Comparison of ENCODE assay signal across 15 cellular contexts in the genomic region with DNA sequence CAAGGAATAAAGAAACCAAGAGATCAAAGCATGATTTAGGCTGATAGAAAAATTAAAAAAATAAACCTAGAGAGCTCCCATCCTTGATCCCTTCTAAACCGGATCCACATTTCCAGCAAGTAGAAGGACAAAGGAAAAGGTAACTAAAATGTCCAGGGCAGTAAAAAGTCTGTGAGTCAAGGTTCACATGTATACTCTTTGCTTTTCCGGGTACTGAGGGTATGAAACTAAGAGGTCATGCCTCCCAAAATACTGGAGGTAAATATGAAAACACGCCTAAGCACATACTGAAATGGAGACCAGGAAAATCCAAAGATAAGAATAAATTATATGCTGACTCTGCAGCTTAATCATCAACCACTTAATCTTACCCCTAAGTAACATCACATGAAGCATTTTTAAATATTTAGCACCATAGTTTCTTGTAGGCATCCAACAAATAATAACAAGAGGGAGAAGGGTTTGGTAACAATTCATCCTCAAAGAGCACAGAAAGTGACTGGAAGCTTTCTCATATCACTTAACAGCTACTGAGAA. TPM values are rescaled to one million over a fixed set of nuclear protein-coding genes. Genes with fewer than 3 reads are reported as not detected.
A peak's percentile ranks its signal among the peaks of the same experiment; 100 is the strongest.
DNase-seq lines count a peak whose midpoint lies in the region; ATAC-seq, FAIRE-seq and TF ChIP-seq lines count a peak whose summit lies in the region.
"Had no signal": no experiment of that assay in that cellular context is flagged by ENCODE, and none has a peak within 500 bp of the region (broad histone marks: within the 10 kb centered on the region; RNA-seq: fewer than 3 reads in every experiment).

No MANE protein-coding gene starts in this region.

- no peaks in the 10 kb centered on the region for H3K9me3 Mint-ChIP-seq in WTC11
- H3K9me3 Mint-ChIP-seq: CD4-positive, alpha-beta T cell had no signal

- no peaks in the 10 kb centered on the region for H3K27me3 ChIP-seq in spleen (replicated peaks in 1 of 7)

- TF ChIP-seq EP300 in A549 (IDR thresholded peaks at IDR 0.05) = no peak

- intact Hi-C loops in spleen (cut with DNase I; ENCODE audit: low total_unique reads) = no loop called here

- H3K4me2 ChIP-seq in A549 = no peak overlapping the region

- no peak for TF ChIP-seq CTCF in A549 (IDR thresholded peaks at IDR 0.05)
- no peak for TF ChIP-seq CTCF in WTC11 (IDR thresholded peaks at IDR 0.05)
- no peak for TF ChIP-seq CTCF in spleen (IDR thresholded peaks at IDR 0.05 in 8 of 11, conservative IDR thresholded peaks at IDR 0.05 in 3 of 11)

- 0 out of 2 replicates have a peak overlapping the region, but pooled peaks have one; percentile 12 for H3K27ac Mint-ChIP-seq in WTC11
- H3K27ac Mint-ChIP-seq: CD4-positive, alpha-beta T cell had no signal

- H3K9me3 ChIP-seq in A549 (no peaks in the 10 kb centered on the region), spleen (no peaks in the 10 kb centered on the region)

- peaks cover 46% of the 10 kb centered on the region for H3K4me1 Mint-ChIP-seq in WTC11

- 74% methylated on average over 3 of the region's 3 CpGs for WGBS in A549 (ENCODE audit: missing lambda C conversion rate)
- WGBS in spleen, 5 donors = 73 to 84% (median 81%) methylated on average over 3 of the region's 3 CpGs

- H3K27ac ChIP-seq in A549 (no peak overlapping the region), spleen (peak overlapping the region in 6 of 8 donors; percentile 21 to 65 (median 49))

- TF ChIP-seq POLR2A in A549 (IDR thresholded peaks at IDR 0.05; ENCODE audit: low read length) (no peak), spleen (IDR thresholded peaks at IDR 0.05) (no peak)

- H3K4me3 ChIP-seq in A549 (no peak overlapping the region), spleen (no peak overlapping the region)

- H3K36me3 ChIP-seq in spleen = peaks cover 0 to 5% (median 0%) of the 10 kb centered on the region in 6 donors

- TF ChIP-seq RAD21 in A549 (conservative IDR thresholded peaks at IDR 0.05 in 1 of 2, IDR thresholded peaks at IDR 0.05 in 1 of 2) = no peak

- POLR2A ChIA-PET in A549 (lab: Yijun Ruan, JAX) = no interaction called here
- POLR2A ChIA-PET in WTC11 (lab: Charles Lee) = no interaction called here

- no peaks in the 10 kb centered on the region for H3K4me1 ChIP-seq in A549
- peaks cover 0 to 60% (median 26%) of the 10 kb centered on the region in 6 donors for H3K4me1 ChIP-seq in spleen

- no peak for FAIRE-seq in A549 (lab: Jason Lieb, UNC)
- FAIRE-seq: D721Med, H1 had no signal

- ATAC-seq in A549 = no peak
- ATAC-seq in WTC11 = no peak
- ATAC-seq in left lobe of liver = peak; percentile 52
- ATAC-seq in HG02571 (IDR thresholded peaks at IDR 0.05; ENCODE audit: unreplicated experiment) = no peak

- peaks cover 4% of the 10 kb centered on the region; the same call in 1 of the 2 replicates for H3K36me3 Mint-ChIP-seq in WTC11

- CTCF ChIA-PET in A549 (lab: Yijun Ruan, JAX) = interaction anchor here (1.2 kb wide), 1 partner anchor 65 kb away, joined by 3 read pairs; no protein-coding TSS in a partner anchor
- CTCF ChIA-PET in WTC11 (lab: Charles Lee) = interaction anchor here (0.5 to 1.1 kb wide), 5 partner anchors 16 to 83 kb away, joined by 3 to 4 read pairs (median 3); no protein-coding TSS in a partner anchor

- H3K27me3 Mint-ChIP-seq in WTC11 (ENCODE audit: low read depth) = no peaks in the 10 kb centered on the region
- H3K27me3 Mint-ChIP-seq: CD4-positive, alpha-beta T cell had no signal

- DNase-seq in A549 (ENCODE audit: low read depth in 1 of 2, low spot score in 1 of 2) = no peak
- no peak for DNase-seq in WTC11 (ENCODE audit: low spot score)
- DNase-seq in left lobe of liver (ENCODE audit: low spot score) = no peak
- no peak for DNase-seq in spleen
- no peak for DNase-seq in activated CD4-positive, CD25-positive, alpha-beta regulatory T cell (lab: John Stamatoyannopoulos, UW)
- no peak for DNase-seq in NCI-H2081 (lab: John Stamatoyannopoulos, UW)
- DNase-seq: 8988T; ACHN; CD4-positive, alpha-beta T cell; GF-D8; HCEC 1CT had no signal

- no peak overlapping the region for H3K4me3 Mint-ChIP-seq in WTC11
- H3K4me3 Mint-ChIP-seq: CD4-positive, alpha-beta T cell had no signal

TF ChIP-seq in A549, 52 proteins besides CTCF, POLR2A, EP300 and RAD21:
- TF ChIP-seq, protein P1, sequence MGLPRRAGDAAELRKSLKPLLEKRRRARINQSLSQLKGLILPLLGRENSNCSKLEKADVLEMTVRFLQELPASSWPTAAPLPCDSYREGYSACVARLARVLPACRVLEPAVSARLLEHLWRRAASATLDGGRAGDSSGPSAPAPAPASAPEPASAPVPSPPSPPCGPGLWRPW (IDR thresholded peaks at IDR 0.05) = no peak
- peak; percentile 92 for TF ChIP-seq MAFK (IDR thresholded peaks at IDR 0.05; ENCODE audit: partially characterized antibody)
TF ChIP-seq in A549: peak in this region for 1.

TF ChIP-seq in WTC11, 78 proteins besides CTCF, POLR2A, EP300 and RAD21 (continues in another document):
- TF ChIP-seq, protein P2, sequence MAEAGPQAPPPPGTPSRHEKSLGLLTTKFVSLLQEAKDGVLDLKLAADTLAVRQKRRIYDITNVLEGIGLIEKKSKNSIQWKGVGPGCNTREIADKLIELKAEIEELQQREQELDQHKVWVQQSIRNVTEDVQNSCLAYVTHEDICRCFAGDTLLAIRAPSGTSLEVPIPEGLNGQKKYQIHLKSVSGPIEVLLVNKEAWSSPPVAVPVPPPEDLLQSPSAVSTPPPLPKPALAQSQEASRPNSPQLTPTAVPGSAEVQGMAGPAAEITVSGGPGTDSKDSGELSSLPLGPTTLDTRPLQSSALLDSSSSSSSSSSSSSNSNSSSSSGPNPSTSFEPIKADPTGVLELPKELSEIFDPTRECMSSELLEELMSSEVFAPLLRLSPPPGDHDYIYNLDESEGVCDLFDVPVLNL (CRISPR knock-in tag; IDR thresholded peaks at IDR 0.05; ENCODE audit: borderline replicate concordance, low read depth) = no peak
- TF ChIP-seq ZNF671 (CRISPR knock-in tag; IDR thresholded peaks at IDR 0.05) (no peak), ARID4B (CRISPR knock-in tag; IDR thresholded peaks at IDR 0.05; ENCODE audit: borderline replicate concordance) (no peak), TCF7 (CRISPR knock-in tag; IDR thresholded peaks at IDR 0.05; ENCODE audit: low read depth) (no peak)
- TF ChIP-seq, protein P3, sequence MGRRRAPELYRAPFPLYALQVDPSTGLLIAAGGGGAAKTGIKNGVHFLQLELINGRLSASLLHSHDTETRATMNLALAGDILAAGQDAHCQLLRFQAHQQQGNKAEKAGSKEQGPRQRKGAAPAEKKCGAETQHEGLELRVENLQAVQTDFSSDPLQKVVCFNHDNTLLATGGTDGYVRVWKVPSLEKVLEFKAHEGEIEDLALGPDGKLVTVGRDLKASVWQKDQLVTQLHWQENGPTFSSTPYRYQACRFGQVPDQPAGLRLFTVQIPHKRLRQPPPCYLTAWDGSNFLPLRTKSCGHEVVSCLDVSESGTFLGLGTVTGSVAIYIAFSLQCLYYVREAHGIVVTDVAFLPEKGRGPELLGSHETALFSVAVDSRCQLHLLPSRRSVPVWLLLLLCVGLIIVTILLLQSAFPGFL (CRISPR knock-in tag; IDR thresholded peaks at IDR 0.05; ENCODE audit: borderline replicate concordance) = no peak
- TF ChIP-seq, protein P4, sequence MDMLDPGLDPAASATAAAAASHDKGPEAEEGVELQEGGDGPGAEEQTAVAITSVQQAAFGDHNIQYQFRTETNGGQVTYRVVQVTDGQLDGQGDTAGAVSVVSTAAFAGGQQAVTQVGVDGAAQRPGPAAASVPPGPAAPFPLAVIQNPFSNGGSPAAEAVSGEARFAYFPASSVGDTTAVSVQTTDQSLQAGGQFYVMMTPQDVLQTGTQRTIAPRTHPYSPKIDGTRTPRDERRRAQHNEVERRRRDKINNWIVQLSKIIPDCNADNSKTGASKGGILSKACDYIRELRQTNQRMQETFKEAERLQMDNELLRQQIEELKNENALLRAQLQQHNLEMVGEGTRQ (CRISPR knock-in tag; IDR thresholded peaks at IDR 0.05) = no peak

RNA-seq across cellular contexts. Expression of gene JAZF1, which starts 35.4 kb away (rescaled TPM):
- 1.9 and 2.4 TPM in 2 replicates for polyA plus RNA-seq in A549 (2011; rRNA removed)
- 1.7 TPM in 2 replicates for polyA plus RNA-seq in A549 (2012; cell fraction: cytosol; rRNA removed)
- 0.70 and 1.2 TPM in 2 replicates for polyA plus RNA-seq in A549 (2012; cell fraction: nucleus; rRNA removed)
- polyA plus RNA-seq in A549 (2017; fragmentation: RNase III; extraction: RNeasy Plus Mini Kit Qiagen cat#74134 plus additional on column Dnase treatment) = 2.6 to 2.8 TPM (median 2.7 TPM) in 3 replicates
- 0.91 and 2.4 TPM in 2 replicates for polyA minus RNA-seq in A549 (2011; rRNA and poly(A)+ RNA removed)
- total RNA-seq in WTC11 (2021) = 11.9 to 19.0 TPM (median 17.0 TPM) in 3 replicates
- total RNA-seq in left lobe of liver = 5.4 TPM
- 10 to 100 TPM; 22.4 to 33.8 (median 28.5) TPM for total RNA-seq in spleen
- 10 to 100 TPM; 13.5 to 16.4 (median 15.6) TPM for polyA plus RNA-seq in spleen
- total RNA-seq: HT-29 had no signal

Comparison
In these comparisons a context has a peak if more than half of its experiments do, and no peak if none do; other contexts are left out.
1. H3K27ac ChIP-seq: peak in spleen (6 of 8); none in A549 (0 of 2).